ENCODE assay signal across 17 cellular contexts in the genomic region with DNA sequence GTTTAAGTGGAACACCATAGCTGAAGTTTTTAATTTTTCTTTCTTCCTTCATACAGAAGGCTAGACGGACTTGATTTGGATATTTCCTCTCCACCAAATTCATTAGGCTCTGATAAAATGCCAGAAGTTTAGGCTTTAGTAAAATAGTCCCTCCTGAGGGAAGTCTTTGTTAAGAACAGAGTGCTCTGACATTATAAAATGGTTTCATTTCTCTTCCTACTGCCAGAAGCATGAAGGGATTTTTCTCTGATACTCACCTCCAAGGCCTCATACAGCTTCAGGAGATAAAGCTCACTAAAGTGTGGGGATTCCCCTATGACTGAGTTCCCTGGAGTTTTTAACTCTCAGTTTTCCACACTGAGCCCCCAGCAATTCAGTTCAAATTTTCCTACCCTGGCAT.
DNase-seq lines count a peak whose midpoint lies in the region; ATAC-seq and TF ChIP-seq lines count a peak whose summit lies in the region.
"Had no signal": no experiment of that assay in that cellular context is flagged by ENCODE, and none has a peak within 500 bp of the region (broad histone marks: within the 10 kb centered on the region; RNA-seq: fewer than 3 reads in every experiment).

No MANE protein-coding gene starts in this region.

- DNase-seq in LNCaP clone FGC (ENCODE audit: low read depth) (no peak), chondrocyte (ENCODE audit: low spot score) (no peak), NCI-H2081 treated with DMSO at 0.1 percent for 48 hours (lab: John Stamatoyannopoulos, UW) (no peak), HT-29 (ENCODE audit: low spot score) (no peak)
- DNase-seq: C1 segment of cervical spinal cord; Calu3; CD4-positive, alpha-beta memory T cell; COR-L47; DMS53; DMS79 treated with DMSO at 0.1 percent for 48 hours; GF-D8; GOT3; HFFc6 had no signal

- no peaks in the 10 kb centered on the region for H3K9me3 ChIP-seq in neuron (ENCODE audit: low read length)
- H3K9me3 ChIP-seq: HAP-1 had no signal

- peaks cover 1% of the 10 kb centered on the region for H3K36me3 Mint-ChIP-seq in chondrocyte (ENCODE audit: low read depth)
- H3K36me3 Mint-ChIP-seq: CD4-positive, alpha-beta memory T cell had no signal

- no peaks in the 10 kb centered on the region for H3K27me3 ChIP-seq in neuron (ENCODE audit: insufficient read depth, low read length)

- TF ChIP-seq CTCF in LNCaP clone FGC (IDR thresholded peaks at IDR 0.05; ENCODE audit: control insufficient read depth, extremely low read depth, insufficient read depth) (0 out of 2 replicates have a peak, but pooled peaks have one; percentile 5), chondrocyte (IDR thresholded peaks at IDR 0.05) (peak; percentile 23)

- H3K4me1 ChIP-seq in neuron (ENCODE audit: insufficient read depth, low read length) = no peaks in the 10 kb centered on the region
- H3K4me1 ChIP-seq: HAP-1 had no signal

- peaks cover 9% of the 10 kb centered on the region for H3K9me3 Mint-ChIP-seq in chondrocyte (ENCODE audit: low read depth)

- no peaks in the 10 kb centered on the region for H3K36me3 ChIP-seq in neuron (ENCODE audit: insufficient read depth, low read length)
- H3K36me3 ChIP-seq: HAP-1 had no signal

- peak overlapping the region; percentile 5 for H2AFZ ChIP-seq in neuron (ENCODE audit: low read depth, low read length)

- no peaks in the 10 kb centered on the region for H3K27me3 Mint-ChIP-seq in chondrocyte (ENCODE audit: low read depth)
- H3K27me3 Mint-ChIP-seq: CD4-positive, alpha-beta memory T cell had no signal

- no peak overlapping the region for H3K27ac Mint-ChIP-seq in chondrocyte (ENCODE audit: unreplicated experiment)
- H3K27ac Mint-ChIP-seq: CD4-positive, alpha-beta memory T cell; HFFc6 had no signal

- ATAC-seq in HG02610 (IDR thresholded peaks at IDR 0.05; ENCODE audit: unreplicated experiment) (no peak), GM21786 (IDR thresholded peaks at IDR 0.05; ENCODE audit: unreplicated experiment) (no peak)

- H3K4me3 ChIP-seq in LNCaP clone FGC (ENCODE audit: low read depth, low read length) = no peak overlapping the region
- no peak overlapping the region for H3K4me3 ChIP-seq in neuron (ENCODE audit: low read length)
- H3K4me3 ChIP-seq: HAP-1 had no signal

- no peaks in the 10 kb centered on the region for H3K4me1 Mint-ChIP-seq in chondrocyte (ENCODE audit: low read depth)
- H3K4me1 Mint-ChIP-seq: CD4-positive, alpha-beta memory T cell had no signal

- H3K4me3 Mint-ChIP-seq in chondrocyte (ENCODE audit: unreplicated experiment) = no peak overlapping the region
- H3K4me3 Mint-ChIP-seq: CD4-positive, alpha-beta memory T cell; HFFc6 had no signal
